22 cellular contexts compared by ENCODE assay signal in genomic region chr16:89152831-89153700, GRCh38. TPM values are rescaled to one million over a fixed set of nuclear protein-coding genes. Genes with fewer than 3 reads are reported as not detected.
DNase-seq lines count a peak whose midpoint lies in the region; ATAC-seq, FAIRE-seq and TF ChIP-seq lines count a peak whose summit lies in the region.
"Had no signal": no experiment of that assay in that cellular context is flagged by ENCODE, and none has a peak within 500 bp of the region (broad histone marks: within the 10 kb centered on the region; RNA-seq: fewer than 3 reads in every experiment).

No MANE protein-coding gene starts in this region.

- TF ChIP-seq CTCF in GM23338 (conservative IDR thresholded peaks at IDR 0.05; ENCODE audit: low read depth in 2 of 2) (no peak), RWPE1 (conservative IDR thresholded peaks at IDR 0.05; ENCODE audit: low read depth) (no peak), HepG2 (CRISPR knock-in tag; IDR thresholded peaks at IDR 0.05) (no peak), MM.1S (IDR thresholded peaks at IDR 0.05; ENCODE audit: low read length) (no peak)

- H3K79me2 ChIP-seq in GM23338 (replicated peaks; ENCODE audit: insufficient read depth) (no peaks in the 10 kb centered on the region), HepG2 (ENCODE audit: insufficient read depth, low read length) (no peaks in the 10 kb centered on the region), MM.1S (ENCODE audit: low read length) (no peaks in the 10 kb centered on the region)
- H3K79me2 ChIP-seq: parathyroid adenoma had no signal

- intact Hi-C loops in HepG2 (cut with micrococcal nuclease; ENCODE audit: unreplicated experiment), result no loop called here

- H3K27me3 ChIP-seq in BLaER1 (peaks cover 3% of the 10 kb centered on the region; the same call in 1 of the 2 replicates), GM23338 (ENCODE audit: insufficient read depth) (no peaks in the 10 kb centered on the region), HepG2 (ENCODE audit: control insufficient read depth in 1 of 2, insufficient read depth in 2 of 2, low read length in 2 of 2) (peaks cover 8 to 17% of the 10 kb centered on the region in 2 experiments; a peak in 4 of 5 replicates), MM.1S (replicated peaks; ENCODE audit: insufficient read depth, low read length) (no peaks in the 10 kb centered on the region)
- H3K27me3 ChIP-seq: BE2C had no signal

- DNase-seq in GM23338 (ENCODE audit: low spot score) (no peak), RWPE1 (ENCODE audit: low spot score) (no peak), HepG2 (ENCODE audit: low spot score) (no peak), SKM-1 (lab: John Stamatoyannopoulos, UW; ENCODE audit: unreplicated experiment) (no peak), MM.1S (no peak)
- DNase-seq: activated effector memory CD4-positive, alpha-beta T cell treated with Interleukin-2 at 50 U/mL for 16 hours; BE2C; cerebellar nuclear complex; effector CD4-positive, alpha-beta T cell; esophagus squamous epithelium; NCI-H146; NCI-H2171 treated with DMSO at 0.1 percent for 48 hours; NCI-H82; T-helper 1 cell had no signal

- no peak for TF ChIP-seq RAD21 in HepG2 (CRISPR knock-in tag; IDR thresholded peaks at IDR 0.05)

- in situ Hi-C loops in HepG2 (cut with HindIII; ENCODE audit: extremely low pct_ligation_motif_present, low pct_unique_long_range_greater_than_20kb), result no loop called here

- no peaks in the 10 kb centered on the region for H4K20me1 ChIP-seq in BLaER1
- H4K20me1 ChIP-seq in GM23338 (replicated peaks; ENCODE audit: insufficient read depth), result no peaks in the 10 kb centered on the region
- H4K20me1 ChIP-seq in HepG2 (ENCODE audit: insufficient read depth, low read length), result no peaks in the 10 kb centered on the region; the same call in 1 of the 2 replicates
- no peaks in the 10 kb centered on the region for H4K20me1 ChIP-seq in MM.1S (ENCODE audit: insufficient read depth, low read length)

- H3K36me3 ChIP-seq in BLaER1 (peaks cover 49% of the 10 kb centered on the region), GM23338 (ENCODE audit: insufficient read depth) (peaks cover 5% of the 10 kb centered on the region; the same call in 1 of the 2 replicates), HepG2 (replicated peaks in 1 of 2; ENCODE audit: control insufficient read depth in 1 of 2, insufficient read depth in 2 of 2, low read length in 2 of 2) (peaks cover 1 to 4% of the 10 kb centered on the region in 2 experiments; a peak in 3 of 5 replicates), MM.1S (replicated peaks; ENCODE audit: insufficient read depth, low read length) (no peaks in the 10 kb centered on the region)

- POLR2A ChIA-PET in RWPE1 (lab: Yijun Ruan, JAX; ENCODE audit: low non-redundant PET), result no interaction called here
- POLR2A ChIA-PET in HepG2 (lab: Yijun Ruan, JAX), result no interaction called here

- no peak overlapping the region for H3K9ac ChIP-seq in BLaER1
- H3K9ac ChIP-seq in HepG2 (ENCODE audit: insufficient read depth, low read depth, low read length), result no peak overlapping the region
- no peak overlapping the region for H3K9ac ChIP-seq in MM.1S (ENCODE audit: low read length)
- H3K9ac ChIP-seq: parathyroid adenoma had no signal

- peaks cover 32% of the 10 kb centered on the region for H3K9me3 Mint-ChIP-seq in GM23338

- H3K27ac ChIP-seq in BLaER1, result no peak overlapping the region
- no peak overlapping the region for H3K27ac ChIP-seq in GM23338 (ENCODE audit: low read depth)
- peak overlapping the region; percentile 14; the same call in 1 of the 2 replicates for H3K27ac ChIP-seq in RWPE1
- no peak overlapping the region for H3K27ac ChIP-seq in HepG2 (ENCODE audit: extremely low read length, insufficient read depth, low read length)
- H3K27ac ChIP-seq in MM.1S (ENCODE audit: low read length), result no peak overlapping the region
- H3K27ac ChIP-seq: esophagus squamous epithelium, thoracic aorta had no signal

- TF ChIP-seq EP300 in HepG2 (IDR thresholded peaks at IDR 0.05; ENCODE audit: low read depth in 2 of 2, low read length in 2 of 2) (no peak), HepG2 (CRISPR knock-in tag; IDR thresholded peaks at IDR 0.05; ENCODE audit: borderline replicate concordance) (no peak)

- TF ChIP-seq POLR2A in HepG2 (IDR thresholded peaks at IDR 0.05; ENCODE audit: insufficient read depth in 1 of 2, low read depth in 2 of 2, low read length in 2 of 2), result no peak

- WGBS in HepG2 (ENCODE audit: low lambda C conversion rate), result 84% methylated on average over 35 of the region's 41 CpGs

- ATAC-seq in GM23338, result peak; percentile 37
- peak; percentile 4; the same call in 2 of the 3 replicates for ATAC-seq in HepG2
- ATAC-seq in GM19452 (IDR thresholded peaks at IDR 0.05; ENCODE audit: unreplicated experiment), result no peak
- ATAC-seq in GM21529 (IDR thresholded peaks at IDR 0.05; ENCODE audit: unreplicated experiment), result no peak

- peaks cover under 1% of the 10 kb centered on the region; the same call in 1 of the 2 replicates for H3K9me2 ChIP-seq in GM23338 (ENCODE audit: insufficient read depth)
- no peaks in the 10 kb centered on the region for H3K9me2 ChIP-seq in MM.1S (replicated peaks; ENCODE audit: insufficient read depth, low read length)

- H3K27ac Mint-ChIP-seq in GM23338, result no peak overlapping the region

- no TSS peak for BruUV-seq in HepG2 (replicated peaks; lab: Mats Ljungman, UMichigan)

- CTCF ChIA-PET in RWPE1 (lab: Yijun Ruan, JAX), result interaction anchor here (0.6 kb wide), 1 partner anchor 836 kb away, joined by 5 read pairs; no protein-coding TSS in a partner anchor
- CTCF ChIA-PET in HepG2 (lab: Yijun Ruan, JAX; ENCODE audit: low intra/inter-chr PET ratio, low total read pairs), result no interaction called here

- H3K4me1 Mint-ChIP-seq in GM23338, result peaks cover 2% of the 10 kb centered on the region; the same call in 1 of the 3 replicates

- peak overlapping the region; percentile 77 for H3K4me2 ChIP-seq in BLaER1
- H3K4me2 ChIP-seq in GM23338, result no peak overlapping the region
- no peak overlapping the region for H3K4me2 ChIP-seq in HepG2 (ENCODE audit: low read depth, low read length)
- H3K4me2 ChIP-seq in MM.1S (ENCODE audit: low read depth, low read length), result no peak overlapping the region
- H3K4me2 ChIP-seq: smooth muscle cell had no signal

- H3F3A ChIP-seq in GM23338 (replicated peaks; ENCODE audit: low read depth) (peaks cover 8% of the 10 kb centered on the region), MM.1S (ENCODE audit: insufficient read depth, low read length) (no peaks in the 10 kb centered on the region)

- H3K4me1 ChIP-seq in BLaER1 (peaks cover 61% of the 10 kb centered on the region), GM23338 (ENCODE audit: insufficient read depth) (no peaks in the 10 kb centered on the region), HepG2 (ENCODE audit: insufficient read depth, low read length) (peaks cover 24% of the 10 kb centered on the region), MM.1S (ENCODE audit: low read length) (no peaks in the 10 kb centered on the region)

- H3K4me3 ChIP-seq in BLaER1 (no peak overlapping the region), GM23338 (no peak overlapping the region), HepG2 (replicated peaks in 1 of 3; ENCODE audit: insufficient read depth in 1 of 3, low read depth in 2 of 3, low read length in 3 of 3) (no peak overlapping the region), MM.1S (ENCODE audit: low read length) (no peak overlapping the region)
- H3K4me3 ChIP-seq: esophagus squamous epithelium, smooth muscle cell, thoracic aorta had no signal

- no peak overlapping the region for H2AFZ ChIP-seq in GM23338
- no peak overlapping the region for H2AFZ ChIP-seq in HepG2 (ENCODE audit: low read length)
- no peak overlapping the region for H2AFZ ChIP-seq in MM.1S (ENCODE audit: low read length)
- H2AFZ ChIP-seq: parathyroid adenoma had no signal

- peaks cover 23% of the 10 kb centered on the region for H3K27me3 Mint-ChIP-seq in GM23338 (ENCODE audit: insufficient read depth, low read depth, poor library complexity)

- H3K9me3 ChIP-seq in BLaER1 (peaks cover 25% of the 10 kb centered on the region), HepG2 (ENCODE audit: low read length) (peaks cover 5% of the 10 kb centered on the region; the same call in 1 of the 2 replicates), MM.1S (replicated peaks; ENCODE audit: insufficient read depth, low read length) (no peaks in the 10 kb centered on the region)
- H3K9me3 ChIP-seq: BE2C, esophagus squamous epithelium, thoracic aorta had no signal

- FAIRE-seq in HepG2 (lab: Jason Lieb, UNC), result no peak

- peak overlapping the region; percentile 19; the same call in 1 of the 3 replicates for H3K4me3 Mint-ChIP-seq in GM23338

- peaks cover 45% of the 10 kb centered on the region for H3K36me3 Mint-ChIP-seq in GM23338 (ENCODE audit: low read depth)

RNA-seq across cellular contexts. Expression of gene CDH15, which starts 18.5 kb away (rescaled TPM):
- total RNA-seq in GM23338 (2014; rRNA removed; shearing (Covaris generic)), result 0.12 and 1.0 TPM in 2 replicates
- polyA plus RNA-seq in GM23338 (2016; fragmentation: Nextera tagmentation; extraction: Ambion mirVana) (0.61 and 0.63 TPM in 2 replicates), HepG2 (2011; rRNA removed) (0.69 and 0.74 TPM in 2 replicates)
- 1.4 and 2.2 TPM in 2 replicates for total RNA-seq in HepG2 (2016; rRNA removed; fragmentation: Illumina TruSeq; extraction: Trizol)
- total RNA-seq in HepG2 (2016; cell fraction: cytosol; rRNA removed; fragmentation: Illumina TruSeq; extraction: Trizol; ENCODE audit: low read depth), result 2.8 and 2.9 TPM in 2 replicates
- 1.4 and 2.2 TPM in 2 replicates for total RNA-seq in HepG2 (2016; cell fraction: insoluble cytoplasmic fraction; rRNA removed; fragmentation: Illumina TruSeq; extraction: Trizol)
- 3.6 and 3.7 TPM in 2 replicates for total RNA-seq in HepG2 (2016; cell fraction: membrane; rRNA removed; fragmentation: Illumina TruSeq; extraction: Trizol)
- 1.6 and 1.8 TPM in 2 replicates for total RNA-seq in HepG2 (2016; cell fraction: nucleus; rRNA removed; fragmentation: Illumina TruSeq; extraction: Trizol)
- polyA plus RNA-seq in HepG2 (2011; cell fraction: cytosol; rRNA removed), result 0.37 and 1.2 TPM in 2 replicates
- polyA plus RNA-seq in HepG2 (2011; cell fraction: nucleus; rRNA removed), result 1.6 and 2.1 TPM in 2 replicates
- 0.61 and 0.90 TPM in 2 replicates for polyA plus RNA-seq in HepG2 (2012)
- polyA plus RNA-seq in HepG2 (2016; cell fraction: cytosol; fragmentation: Illumina TruSeq; extraction: Trizol; ENCODE audit: low read depth), result 3.5 and 3.8 TPM in 2 replicates
- 1.7 and 2.3 TPM in 2 replicates for polyA plus RNA-seq in HepG2 (2016; cell fraction: insoluble cytoplasmic fraction; fragmentation: Illumina TruSeq; extraction: Trizol; ENCODE audit: low read depth)
- polyA plus RNA-seq in HepG2 (2016; cell fraction: membrane; fragmentation: Illumina TruSeq; extraction: Trizol; ENCODE audit: low read depth), result 3.3 and 4.1 TPM in 2 replicates
- polyA plus RNA-seq in HepG2 (2016; cell fraction: nucleus; fragmentation: Illumina TruSeq; extraction: Trizol; ENCODE audit: insufficient read depth, low read depth), result 3.3 and 3.4 TPM in 2 replicates
- 0.62 TPM in 1 of 2 replicates, not detected in the other for polyA minus RNA-seq in HepG2 (2011; rRNA and poly(A)+ RNA removed; ENCODE audit: low replicate concordance)
- 0.40 and 0.62 TPM in 2 replicates for polyA minus RNA-seq in HepG2 (2011; cell fraction: cytosol; rRNA and poly(A)+ RNA removed)
- 0.39 TPM in 1 of 2 replicates, not detected in the other for polyA minus RNA-seq in HepG2 (2011; cell fraction: nucleus; rRNA and poly(A)+ RNA removed)
- total RNA-seq: esophagus squamous epithelium, HT-29, lower leg skin had no signal

RNA-seq across cellular contexts. Expression of gene SLC22A31, which starts 47.3 kb away (rescaled TPM):
- total RNA-seq in GM23338 (2014; rRNA removed; shearing (Covaris generic)), result 7.9 and 13.8 TPM in 2 replicates
- polyA plus RNA-seq in GM23338 (2016; fragmentation: Nextera tagmentation; extraction: Ambion mirVana) (2.1 TPM in 2 replicates), HepG2 (2011; rRNA removed) (67.3 and 98.2 TPM in 2 replicates)
- 20.6 and 83.3 TPM in 2 replicates for total RNA-seq in HepG2 (2016; rRNA removed; fragmentation: Illumina TruSeq; extraction: Trizol)
- total RNA-seq in HepG2 (2016; cell fraction: cytosol; rRNA removed; fragmentation: Illumina TruSeq; extraction: Trizol; ENCODE audit: low read depth), result 22.4 and 22.9 TPM in 2 replicates
- 17.9 and 83.9 TPM in 2 replicates for total RNA-seq in HepG2 (2016; cell fraction: insoluble cytoplasmic fraction; rRNA removed; fragmentation: Illumina TruSeq; extraction: Trizol)
- total RNA-seq in HepG2 (2016; cell fraction: membrane; rRNA removed; fragmentation: Illumina TruSeq; extraction: Trizol), result 38.1 and 39.2 TPM in 2 replicates
- total RNA-seq in HepG2 (2016; cell fraction: nucleus; rRNA removed; fragmentation: Illumina TruSeq; extraction: Trizol), result 88.9 and 114 TPM in 2 replicates
- 27.2 and 52.1 TPM in 2 replicates for polyA plus RNA-seq in HepG2 (2011; cell fraction: cytosol; rRNA removed)
- polyA plus RNA-seq in HepG2 (2011; cell fraction: nucleus; rRNA removed), result 1,312 and 1,533 TPM in 2 replicates
- 45.8 and 48.2 TPM in 2 replicates for polyA plus RNA-seq in HepG2 (2012)
- 27.4 and 28.3 TPM in 2 replicates for polyA plus RNA-seq in HepG2 (2016; cell fraction: cytosol; fragmentation: Illumina TruSeq; extraction: Trizol; ENCODE audit: low read depth)
- polyA plus RNA-seq in HepG2 (2016; cell fraction: insoluble cytoplasmic fraction; fragmentation: Illumina TruSeq; extraction: Trizol; ENCODE audit: low read depth), result 23.8 and 26.1 TPM in 2 replicates
- polyA plus RNA-seq in HepG2 (2016; cell fraction: membrane; fragmentation: Illumina TruSeq; extraction: Trizol; ENCODE audit: low read depth), result 29.3 and 31.7 TPM in 2 replicates
- polyA plus RNA-seq in HepG2 (2016; cell fraction: nucleus; fragmentation: Illumina TruSeq; extraction: Trizol; ENCODE audit: insufficient read depth, low read depth), result 322 and 325 TPM in 2 replicates
- polyA minus RNA-seq in HepG2 (2011; rRNA and poly(A)+ RNA removed; ENCODE audit: low replicate concordance), result 51.6 TPM in 1 of 2 replicates, not detected in the other
- polyA minus RNA-seq in HepG2 (2011; cell fraction: cytosol; rRNA and poly(A)+ RNA removed), result 17.1 and 21.0 TPM in 2 replicates
- 89.4 and 90.8 TPM in 2 replicates for polyA minus RNA-seq in HepG2 (2011; cell fraction: nucleus; rRNA and poly(A)+ RNA removed)
- total RNA-seq: esophagus squamous epithelium, HT-29, smooth muscle cell had no signal

RNA-seq across cellular contexts. Expression of gene ACSF3, which starts 59.4 kb away (rescaled TPM):
- 22.8 and 23.1 TPM in 2 replicates for total RNA-seq in GM23338 (2014; rRNA removed; shearing (Covaris generic))
- 11.3 and 12.8 TPM in 2 replicates for polyA plus RNA-seq in GM23338 (2016; fragmentation: Nextera tagmentation; extraction: Ambion mirVana)
- total RNA-seq in HepG2 (2016; rRNA removed; fragmentation: Illumina TruSeq; extraction: Trizol), result 23.5 and 30.6 TPM in 2 replicates
- 13.8 and 14.5 TPM in 2 replicates for total RNA-seq in HepG2 (2016; cell fraction: cytosol; rRNA removed; fragmentation: Illumina TruSeq; extraction: Trizol; ENCODE audit: low read depth)
- total RNA-seq in HepG2 (2016; cell fraction: insoluble cytoplasmic fraction; rRNA removed; fragmentation: Illumina TruSeq; extraction: Trizol), result 22.1 and 29.1 TPM in 2 replicates
- total RNA-seq in HepG2 (2016; cell fraction: membrane; rRNA removed; fragmentation: Illumina TruSeq; extraction: Trizol), result 23.0 and 24.3 TPM in 2 replicates
- total RNA-seq in HepG2 (2016; cell fraction: nucleus; rRNA removed; fragmentation: Illumina TruSeq; extraction: Trizol), result 19.3 and 21.6 TPM in 2 replicates
- 14.9 and 16.5 TPM in 2 replicates for polyA plus RNA-seq in HepG2 (2011; rRNA removed)
- 11.3 and 15.5 TPM in 2 replicates for polyA plus RNA-seq in HepG2 (2011; cell fraction: cytosol; rRNA removed)
- polyA plus RNA-seq in HepG2 (2011; cell fraction: nucleus; rRNA removed), result 31.3 and 34.0 TPM in 2 replicates
- polyA plus RNA-seq in HepG2 (2012), result 16.6 and 17.2 TPM in 2 replicates
- polyA plus RNA-seq in HepG2 (2016; cell fraction: cytosol; fragmentation: Illumina TruSeq; extraction: Trizol; ENCODE audit: low read depth), result 6.9 and 9.7 TPM in 2 replicates
- polyA plus RNA-seq in HepG2 (2016; cell fraction: insoluble cytoplasmic fraction; fragmentation: Illumina TruSeq; extraction: Trizol; ENCODE audit: low read depth), result 21.8 and 22.0 TPM in 2 replicates
- polyA plus RNA-seq in HepG2 (2016; cell fraction: membrane; fragmentation: Illumina TruSeq; extraction: Trizol; ENCODE audit: low read depth), result 11.2 and 13.0 TPM in 2 replicates
- polyA plus RNA-seq in HepG2 (2016; cell fraction: nucleus; fragmentation: Illumina TruSeq; extraction: Trizol; ENCODE audit: insufficient read depth, low read depth), result 37.2 and 38.9 TPM in 2 replicates
- polyA minus RNA-seq in HepG2 (2011; rRNA and poly(A)+ RNA removed; ENCODE audit: low replicate concordance), result 46.7 and 47.0 TPM in 2 replicates
- polyA minus RNA-seq in HepG2 (2011; cell fraction: cytosol; rRNA and poly(A)+ RNA removed), result 22.4 and 32.0 TPM in 2 replicates
- polyA minus RNA-seq in HepG2 (2011; cell fraction: nucleus; rRNA and poly(A)+ RNA removed), result 35.9 and 36.8 TPM in 2 replicates

Comparison
In these comparisons a context has a peak if more than half of its experiments do, and no peak if none do; other contexts are left out.
1. ATAC-seq: peak in GM23338 (single experiment) and HepG2 (single experiment); none in GM19452 (single experiment) and GM21529 (single experiment).